Comparison of ENCODE assay signal across 8 cellular contexts in the genomic region with DNA sequence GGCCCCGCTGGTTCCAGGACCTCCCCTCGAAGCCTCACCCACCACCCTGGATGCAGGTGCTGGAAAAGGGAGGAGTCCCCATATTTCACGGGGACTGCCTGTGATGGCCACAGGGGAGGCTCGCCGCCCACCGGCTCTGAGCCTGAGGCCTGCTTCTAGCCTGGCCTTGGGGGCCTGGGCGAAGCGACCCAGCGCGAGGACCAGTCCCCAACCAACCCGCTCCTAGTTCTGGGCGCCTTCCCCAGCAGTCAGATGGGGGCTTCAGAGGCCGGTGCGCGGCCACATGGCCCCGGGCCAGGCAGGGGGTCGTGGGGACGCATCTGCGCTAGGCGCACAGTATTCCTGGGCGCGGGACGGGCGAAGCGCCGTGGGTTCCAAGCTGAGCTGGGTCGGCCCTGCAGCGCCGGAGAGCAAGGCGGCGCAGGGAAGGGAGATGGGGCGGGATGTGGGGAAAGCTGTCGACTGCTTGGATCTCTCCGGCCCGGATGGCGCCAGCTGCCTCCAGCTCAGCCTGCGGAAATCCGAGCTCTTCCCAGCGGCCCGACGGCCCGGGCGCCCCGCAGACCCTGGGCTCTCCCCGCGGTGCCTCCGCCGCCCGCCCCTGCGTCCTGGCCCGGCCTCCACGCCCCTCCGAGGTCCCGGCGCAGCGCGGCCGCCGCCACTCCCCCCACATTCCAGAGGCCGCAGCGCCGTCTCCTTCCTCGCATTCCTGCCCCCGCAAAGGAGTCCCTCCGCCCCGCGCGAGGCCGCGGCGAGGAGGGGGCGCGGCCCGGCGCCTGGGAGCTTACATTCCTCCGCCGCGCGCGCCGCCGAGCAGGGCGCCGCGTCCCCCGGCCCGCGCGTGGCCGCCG. TPM values are rescaled to one million over a fixed set of nuclear protein-coding genes. Genes with fewer than 3 reads are reported as not detected.
A peak's percentile ranks its signal among the peaks of the same experiment; 100 is the strongest.
DNase-seq lines count a peak whose midpoint lies in the region; ATAC-seq and TF ChIP-seq lines count a peak whose summit lies in the region.

WTIP (plus strand) TSS at position 788 of the 851 bp plus-strand sequence. CDS start 217 bp downstream, outside the sequence.

- no peaks in the 10 kb centered on the region for H3K9me3 ChIP-seq in left lung
- H3K9me3 ChIP-seq in thoracic aorta: no peaks in the 10 kb centered on the region

- H3K27ac ChIP-seq in left lung (peak within 1 kb of the TSS; percentile 70 to 82), thoracic aorta (peak within 1 kb of the TSS; percentile 92 to 96)

- H3K4me3 ChIP-seq in LNCaP clone FGC (ENCODE audit: low read depth, low read length) (peak within 1 kb of the TSS; percentile 24; the same call in 1 of the 2 replicates), left lung (peak within 1 kb of the TSS; percentile 45 to 51), thoracic aorta (peak within 1 kb of the TSS; percentile 86)

- intact Hi-C loops in left lung (cut with DNase I): no loop called here

- DNase-seq in AG08395 (ENCODE audit: low spot score) (peak; percentile 91), LNCaP clone FGC (ENCODE audit: low read depth) (no peak), dedifferentiated amniotic fluid mesenchymal stem cell (ENCODE audit: extremely low spot score) (peak; percentile 82), left lung (peak; percentile 76 to 85), thoracic aorta (ENCODE audit: low spot score) (peak; percentile 28), SIG-M5 treated with dmso at 0.1 percent for 504 hours (lab: John Stamatoyannopoulos, UW; ENCODE audit: unreplicated experiment) (no peak), NCI-H2107 (lab: John Stamatoyannopoulos, UW) (no peak)

- no peaks in the 10 kb centered on the region for H3K36me3 ChIP-seq in left lung
- H3K36me3 ChIP-seq in thoracic aorta: no peaks in the 10 kb centered on the region

- H3K4me1 ChIP-seq in left lung: peaks cover 0 to 23% of the 10 kb centered on the region in 2 donors
- H3K4me1 ChIP-seq in thoracic aorta (ENCODE audit: control insufficient read depth in 1 of 2, low read depth in 2 of 2): peaks cover 4 to 46% of the 10 kb centered on the region in 2 donors

- ATAC-seq in left lung (peak; percentile 92), thoracic aorta (ENCODE audit: insufficient number of reproducible peaks, low FRiP score, low read depth) (peak; percentile 70), HG02623 (IDR thresholded peaks at IDR 0.05; ENCODE audit: unreplicated experiment) (no peak)

- TF ChIP-seq CTCF in LNCaP clone FGC (IDR thresholded peaks at IDR 0.05; ENCODE audit: control insufficient read depth, extremely low read depth, insufficient read depth) (no peak), left lung (IDR thresholded peaks at IDR 0.05) (no peak), thoracic aorta (IDR thresholded peaks at IDR 0.05) (no peak)

- H3K27me3 ChIP-seq in left lung (peaks cover 2 to 59% of the 10 kb centered on the region in 2 donors), thoracic aorta (replicated peaks; ENCODE audit: insufficient read depth) (no peaks in the 10 kb centered on the region)

RNA-seq across cellular contexts. Expression of gene WTIP, which starts in this region (rescaled TPM):
- total RNA-seq in left lung (10 to 100 TPM; 19.1 to 39.3 TPM), thoracic aorta (100 to 1,000 TPM; 110 to 175 TPM)

Comparison
In these comparisons a context has a peak if more than half of its experiments do, and no peak if none do; other contexts are left out.
1. DNase-seq: peak in AG08395 (single experiment), dedifferentiated amniotic fluid mesenchymal stem cell (single experiment), left lung (2 of 2) and thoracic aorta (single experiment); none in LNCaP clone FGC (single experiment), SIG-M5 treated with dmso at 0.1 percent for 504 hours (single experiment) and NCI-H2107 (single experiment).
2. H3K4me3 ChIP-seq: peak in every context shown above with its lines; median percentile 86 in thoracic aorta; 48 in left lung; 24 in LNCaP clone FGC.